In the genomic region with DNA sequence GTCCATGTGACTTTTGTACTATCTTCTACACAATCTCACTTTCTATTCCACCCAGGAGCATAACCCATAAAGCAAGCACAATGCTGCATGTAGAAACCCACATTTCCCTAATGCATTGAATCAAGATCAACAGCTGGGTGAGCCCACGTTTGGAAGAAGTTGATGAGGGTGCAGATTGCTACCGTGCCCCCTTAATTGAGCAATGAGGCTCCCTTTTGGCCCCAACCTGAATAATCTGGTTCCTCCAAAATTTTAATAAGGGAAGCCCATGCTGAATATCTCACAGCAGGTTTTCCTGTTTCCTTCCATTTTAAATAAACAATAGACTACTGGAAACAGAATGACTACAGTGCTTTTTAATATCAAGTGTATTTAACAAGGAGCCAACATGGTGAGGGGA, we compare ENCODE assay signal across 23 cellular contexts.
"Had no signal": no experiment of that assay in that cellular context is flagged by ENCODE, and none has a peak within 500 bp of the region (broad histone marks: within the 10 kb centered on the region; RNA-seq: fewer than 3 reads in every experiment).

No MANE protein-coding gene starts in this region.

- H3K9me3 ChIP-seq: stomach, suprapubic skin, testis, thoracic aorta, thyroid gland, tibial artery, tibial nerve, transverse colon, upper lobe of left lung, upper lobe of right lung, uterus, vagina had no signal

- H3K4me1 ChIP-seq: stomach, suprapubic skin, testis, thyroid gland, tibial artery, tibial nerve, transverse colon, upper lobe of left lung, upper lobe of right lung, uterus, vagina had no signal

- H3K36me3 ChIP-seq: stomach, suprapubic skin, thoracic aorta, thyroid gland, tibial artery, tibial nerve, transverse colon, upper lobe of left lung, upper lobe of right lung, uterus, vagina had no signal

- H3K4me3 ChIP-seq: stomach, suprapubic skin, testis, thoracic aorta, thyroid gland, tibial artery, tibial nerve, transverse colon, upper lobe of left lung, upper lobe of right lung, uterus, vagina had no signal

- H3K27me3 ChIP-seq: stomach, suprapubic skin, testis, thyroid gland, tibial artery, tibial nerve, transverse colon, upper lobe of left lung, upper lobe of right lung, uterus, vagina had no signal

- H3K27ac ChIP-seq: stomach, suprapubic skin, testis, thoracic aorta, thyroid gland, tibial artery, tibial nerve, transverse colon, upper lobe of left lung, upper lobe of right lung, uterus, vagina had no signal

- DNase-seq: stimulated activated CD4-positive, alpha-beta T cell treated with anti-CD3 and anti-CD28 coated beads, Interleukin-2, amount 100 ng/mL, for 48 hours; stimulated activated CD4-positive, alpha-beta T cell treated with anti-CD3 and anti-CD28 coated beads, Interleukin-4, amount 100 ng/mL, for 1 hour; stimulated activated CD4-positive, alpha-beta T cell treated with anti-CD3 and anti-CD28 coated beads, Interleukin-4, amount 100 ng/mL, for 24 hours; stimulated activated CD4-positive, alpha-beta T cell treated with anti-CD3 and anti-CD28 coated beads, Interleukin-4, amount 100 ng/mL, for 4 hours; stimulated activated CD8-positive, alpha-beta memory T cell treated with anti-CD3 and anti-CD28 coated beads, Interleukin-4, amount 100 ng/mL, for 48 hours; stimulated activated naive B cell treated with anti-CD40 and anti-IgM and Interleukin-4, amounts not matched to agents 10 μg/mL and 1 μg/mL and 100 μg/mL, for 72 hours; stimulated activated naive CD4-positive, alpha-beta T cell; stimulated activated naive CD4-positive, alpha-beta T cell treated with Interleukin-2 at 50 U/mL for 16 hours; stimulated activated naive CD8-positive, alpha-beta T cell treated with anti-CD3 and anti-CD28 coated beads, Interleukin-15, amount 100 ng/mL, for 72 hours; stimulated activated naive CD8-positive, alpha-beta T cell treated with anti-CD3 and anti-CD28 coated beads, Interleukin-15, Interleukin-2, amounts not matched to agents 100 U/mL and 50 U/mL, for 24 hours; stomach; testis; thyroid gland; tibial artery; transverse colon; trophoblast cell; upper lobe of left lung; upper lobe of right lung; uterus had no signal
